In genomic region chr1:101041300-101041699, GRCh38 we compare ENCODE assay signal across 20 cellular contexts.
"Had no signal": no experiment of that assay in that cellular context is flagged by ENCODE, and none has a peak within 500 bp of the region (broad histone marks: within the 10 kb centered on the region; RNA-seq: fewer than 3 reads in every experiment).

No MANE protein-coding gene starts in this region.

- H3K27ac ChIP-seq: coronary artery, neutrophil, pancreas, right lobe of liver, stomach, thyroid gland had no signal

- H3K36me3 ChIP-seq: neutrophil, pancreas, right lobe of liver, thyroid gland had no signal

- H3K4me3 Mint-ChIP-seq: natural killer cell treated with Interleukin-12 subunit alpha and Interleukin-12 subunit beta and Interleukin-15 and Interleukin-18, amount 100 ng/mL, for 72 hours; neural crest cell; type B pancreatic cell had no signal

- H3K4me1 Mint-ChIP-seq: neural crest cell had no signal

- H3K27ac Mint-ChIP-seq: natural killer cell treated with Interleukin-12 subunit alpha and Interleukin-12 subunit beta and Interleukin-15 and Interleukin-18, amount 100 ng/mL, for 72 hours; progenitor cell of endocrine pancreas; type B pancreatic cell had no signal

- H3K4me1 ChIP-seq: pancreas, right lobe of liver, stomach, thyroid gland had no signal

- H3K27me3 Mint-ChIP-seq: memory B cell; natural killer cell treated with Interleukin-12 subunit alpha and Interleukin-12 subunit beta and Interleukin-15 and Interleukin-18, amount 100 ng/mL, for 72 hours; progenitor cell of endocrine pancreas; type B pancreatic cell had no signal

- H3K9me3 ChIP-seq: neutrophil, pancreas, right lobe of liver, thyroid gland had no signal

- H3K4me3 ChIP-seq: coronary artery, lung, pancreas, right lobe of liver, stomach, thyroid gland had no signal

- H3K27me3 ChIP-seq: neutrophil, pancreas, right lobe of liver, stomach, thyroid gland had no signal

- DNase-seq: dermis blood vessel endothelial cell; effector memory CD4-positive, alpha-beta T cell; kidney; right lobe of liver; small intestine; stimulated activated CD4-positive, alpha-beta T cell treated with anti-CD3 and anti-CD28 coated beads, Interleukin-15, amount 100 ng/mL, for 24 hours; stimulated activated CD4-positive, alpha-beta T cell treated with anti-CD3 and anti-CD28 coated beads, Interleukin-2, amount 100 ng/mL, for 48 hours; stimulated activated naive CD4-positive, alpha-beta T cell treated with Interleukin-2 at 50 U/mL for 16 hours; stomach; thyroid gland had no signal

- ATAC-seq: left lobe of liver; natural killer cell treated with Interleukin-12 subunit alpha and Interleukin-12 subunit beta and Interleukin-15 and Interleukin-18, amount 100 ng/mL, for 72 hours; pancreas; right lobe of liver had no signal
